ENCODE assay signal across 1 cellular context in the genomic region with DNA sequence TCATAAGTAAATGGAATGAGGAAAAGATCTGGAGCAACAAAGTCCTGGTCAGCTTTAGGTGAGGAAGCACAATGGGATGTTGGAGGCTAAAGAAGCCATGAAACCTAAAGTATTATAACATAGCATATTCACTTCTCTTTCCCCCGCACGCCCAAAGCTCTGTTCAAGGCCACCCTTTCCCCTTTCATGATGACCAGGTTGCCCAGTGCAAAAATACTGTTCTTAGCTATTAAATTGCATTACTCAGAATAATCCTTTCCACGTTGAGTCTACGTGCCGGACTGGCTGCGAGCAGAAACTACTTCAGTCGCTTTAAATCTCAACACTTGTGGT.
TF ChIP-seq lines count a peak whose summit lies in the region.

No MANE protein-coding gene starts in this region.

TF ChIP-seq in HepG2, 621 proteins besides CTCF, POLR2A, EP300 and RAD21:
- TF ChIP-seq ZNF558 (CRISPR knock-in tag; IDR thresholded peaks at IDR 0.05; ENCODE audit: borderline replicate concordance) (0 out of 2 replicates have a peak, but pooled peaks have one; percentile 1), JUND (CRISPR knock-in tag; IDR thresholded peaks at IDR 0.05) (no peak)
